ENCODE assay signal across 1 cellular context in genomic region chr5:140107312-140108092, GRCh38.
TF ChIP-seq lines count a peak whose summit lies in the region.

No MANE protein-coding gene starts in this region.

TF ChIP-seq in SK-N-SH, 30 proteins besides CTCF, POLR2A, EP300 and RAD21 (continued from another document):
- TF ChIP-seq, protein P1, sequence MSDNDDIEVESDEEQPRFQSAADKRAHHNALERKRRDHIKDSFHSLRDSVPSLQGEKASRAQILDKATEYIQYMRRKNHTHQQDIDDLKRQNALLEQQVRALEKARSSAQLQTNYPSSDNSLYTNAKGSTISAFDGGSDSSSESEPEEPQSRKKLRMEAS (IDR thresholded peaks at IDR 0.05; ENCODE audit: low read depth) = no peak; the same call in 1 of the 2 replicates
- TF ChIP-seq, protein P2, sequence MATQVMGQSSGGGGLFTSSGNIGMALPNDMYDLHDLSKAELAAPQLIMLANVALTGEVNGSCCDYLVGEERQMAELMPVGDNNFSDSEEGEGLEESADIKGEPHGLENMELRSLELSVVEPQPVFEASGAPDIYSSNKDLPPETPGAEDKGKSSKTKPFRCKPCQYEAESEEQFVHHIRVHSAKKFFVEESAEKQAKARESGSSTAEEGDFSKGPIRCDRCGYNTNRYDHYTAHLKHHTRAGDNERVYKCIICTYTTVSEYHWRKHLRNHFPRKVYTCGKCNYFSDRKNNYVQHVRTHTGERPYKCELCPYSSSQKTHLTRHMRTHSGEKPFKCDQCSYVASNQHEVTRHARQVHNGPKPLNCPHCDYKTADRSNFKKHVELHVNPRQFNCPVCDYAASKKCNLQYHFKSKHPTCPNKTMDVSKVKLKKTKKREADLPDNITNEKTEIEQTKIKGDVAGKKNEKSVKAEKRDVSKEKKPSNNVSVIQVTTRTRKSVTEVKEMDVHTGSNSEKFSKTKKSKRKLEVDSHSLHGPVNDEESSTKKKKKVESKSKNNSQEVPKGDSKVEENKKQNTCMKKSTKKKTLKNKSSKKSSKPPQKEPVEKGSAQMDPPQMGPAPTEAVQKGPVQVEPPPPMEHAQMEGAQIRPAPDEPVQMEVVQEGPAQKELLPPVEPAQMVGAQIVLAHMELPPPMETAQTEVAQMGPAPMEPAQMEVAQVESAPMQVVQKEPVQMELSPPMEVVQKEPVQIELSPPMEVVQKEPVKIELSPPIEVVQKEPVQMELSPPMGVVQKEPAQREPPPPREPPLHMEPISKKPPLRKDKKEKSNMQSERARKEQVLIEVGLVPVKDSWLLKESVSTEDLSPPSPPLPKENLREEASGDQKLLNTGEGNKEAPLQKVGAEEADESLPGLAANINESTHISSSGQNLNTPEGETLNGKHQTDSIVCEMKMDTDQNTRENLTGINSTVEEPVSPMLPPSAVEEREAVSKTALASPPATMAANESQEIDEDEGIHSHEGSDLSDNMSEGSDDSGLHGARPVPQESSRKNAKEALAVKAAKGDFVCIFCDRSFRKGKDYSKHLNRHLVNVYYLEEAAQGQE (IDR thresholded peaks at IDR 0.05; ENCODE audit: low read depth, low read length) = peak; percentile 69
- TF ChIP-seq TAF1 (IDR thresholded peaks at IDR 0.05; ENCODE audit: borderline replicate concordance, low read depth, low read length) = peak; percentile 55; the same call in 1 of the 2 replicates
- no peak for TF ChIP-seq MEF2A (IDR thresholded peaks at IDR 0.05; ENCODE audit: borderline replicate concordance, low read depth)
- TF ChIP-seq POLR2AphosphoS5 (IDR thresholded peaks at IDR 0.05; ENCODE audit: low read depth, low read length) = peak; percentile 74
- TF ChIP-seq MXI1 (IDR thresholded peaks at IDR 0.05; ENCODE audit: low read depth, low read length) = peak; percentile 40; the same call in 1 of the 2 replicates
